In the genomic region with DNA sequence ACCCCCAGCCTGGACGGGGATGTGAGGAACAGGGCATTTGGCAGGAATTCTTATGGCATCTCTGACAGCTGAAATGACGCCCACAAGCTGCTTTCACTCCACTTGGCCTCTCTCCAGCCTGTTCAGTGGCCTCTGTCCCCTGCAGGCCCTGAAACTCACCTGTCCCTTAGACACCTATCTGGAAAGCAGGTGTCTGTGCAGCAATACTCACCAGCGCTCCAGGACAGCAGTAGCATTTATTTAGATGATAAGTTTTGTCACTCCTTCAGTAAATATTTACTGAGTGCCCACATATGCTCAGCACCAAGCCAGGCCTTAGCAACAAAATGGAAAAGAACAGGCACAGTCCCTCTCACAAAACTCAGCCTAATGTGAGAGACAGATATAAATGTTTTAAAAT, we compare ENCODE assay signal across 32 cellular contexts.
"Had no signal": no experiment of that assay in that cellular context is flagged by ENCODE, and none has a peak within 500 bp of the region (broad histone marks: within the 10 kb centered on the region; RNA-seq: fewer than 3 reads in every experiment).

No MANE protein-coding gene starts in this region.

- DNase-seq: activated CD4-positive, alpha-beta memory T cell treated with anti-CD3 and anti-CD28 coated beads, Interleukin-2, amount 10 ng/mL, durations not matched to agents 7 days and 5 days; activated CD4-positive, alpha-beta T cell treated with anti-CD3 and anti-CD28 coated beads for 1 hour; activated CD4-positive, alpha-beta T cell treated with anti-CD3 and anti-CD28 coated beads for 48 hours; activated CD4-positive, CD25-positive, alpha-beta regulatory T cell; activated CD8-positive, alpha-beta memory T cell treated with anti-CD3 and anti-CD28 coated beads for 24 hours; activated CD8-positive, alpha-beta memory T cell treated with anti-CD3 and anti-CD28 coated beads, Interleukin-2, amount 10 ng/mL, durations not matched to agents 7 days and 5 days; activated CD8-positive, alpha-beta memory T cell treated with anti-CD3 and anti-CD28 coated beads, Interleukin-2, amount 50 U/mL, for 48 hours; activated effector memory CD4-positive, alpha-beta T cell treated with Interleukin-2 at 50 U/mL for 16 hours; activated naive CD4-positive, alpha-beta T cell treated with anti-CD3 and anti-CD28 coated beads, Interleukin-2, amount 10 ng/mL, durations not matched to agents 7 days and 5 days; activated naive CD8-positive, alpha-beta T cell treated with anti-CD3 and anti-CD28 coated beads, Interleukin-2, amount 50 U/mL, for 24 hours; activated T-cell treated with anti-CD3 and anti-CD28 coated beads, Interleukin-2, amount 50 U/mL, for 48 hours; anterior cingulate cortex; central memory CD4-positive, alpha-beta T cell; Karpas-422; KBM-7; NCI-H1105; NCI-H1417 treated with DMSO at 0.1 percent for 48 hours; NCI-H187 treated with DMSO at 0.1 percent for 48 hours; NCI-H446; NCI-H524 treated with DMSO at 0.1 percent for 48 hours; NCI-H82; NK-92 treated with Interleukin-12 subunit alpha and Interleukin-12 subunit beta, amount 100 ng/mL, for 24 hours; PC-3; Peyer's patch; RPMI8226; SIG-M5; SW 1271; T-helper 1 cell; T-helper 2 cell; T-helper 9 cell; WERI-Rb-1 had no signal

- H3K36me3 ChIP-seq: Peyer's patch had no signal

- ATAC-seq: activated CD8-positive, alpha-beta memory T cell treated with anti-CD3 and anti-CD28 coated beads, Interleukin-2, amount 10 ng/mL, durations not matched to agents 7 days and 5 days; activated naive CD8-positive, alpha-beta T cell treated with anti-CD3 and anti-CD28 coated beads, Interleukin-2, amount 50 U/mL, for 24 hours; PC-3 had no signal

- H3K9me3 ChIP-seq: Peyer's patch had no signal

- H3K27ac ChIP-seq: Peyer's patch, WERI-Rb-1 had no signal

- H3K4me3 ChIP-seq: Peyer's patch had no signal

- H3K4me1 ChIP-seq: Peyer's patch had no signal

- FAIRE-seq: bronchial epithelial cell had no signal

- H3K27me3 ChIP-seq: Peyer's patch had no signal
